11 cellular contexts compared by ENCODE assay signal in the genomic region with DNA sequence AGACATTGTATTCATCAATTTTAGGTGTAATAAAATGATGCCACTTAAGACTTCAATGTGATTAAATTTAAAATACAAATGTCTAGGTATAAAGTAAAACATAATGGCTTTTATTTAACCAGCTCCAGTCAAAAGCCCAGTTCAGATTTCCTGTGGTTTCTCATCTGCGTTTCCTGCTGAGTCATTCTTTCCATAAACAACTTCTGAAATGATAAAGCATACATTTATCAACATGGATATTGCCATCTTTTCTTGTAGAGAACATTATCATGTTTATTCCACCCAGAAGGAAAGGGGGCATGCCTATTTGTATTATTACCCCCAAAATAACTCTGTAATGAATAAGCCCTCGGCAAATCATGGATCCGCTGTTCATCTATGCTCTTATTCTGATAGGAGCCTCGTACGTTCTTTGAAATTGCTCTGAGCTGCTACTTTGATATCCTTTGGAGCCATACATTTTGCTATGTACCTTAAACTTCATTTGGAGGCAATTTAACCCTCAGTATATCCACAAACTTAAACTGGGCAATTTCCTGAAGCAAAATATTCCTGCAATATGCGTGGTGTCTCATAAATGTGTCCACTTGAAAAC. TPM values are rescaled to one million over a fixed set of nuclear protein-coding genes. Genes with fewer than 3 reads are reported as not detected.
A peak's percentile ranks its signal among the peaks of the same experiment; 100 is the strongest.
DNase-seq lines count a peak whose midpoint lies in the region; ATAC-seq and TF ChIP-seq lines count a peak whose summit lies in the region.
"Had no signal": no experiment of that assay in that cellular context is flagged by ENCODE, and none has a peak within 500 bp of the region (broad histone marks: within the 10 kb centered on the region; RNA-seq: fewer than 3 reads in every experiment).

No MANE protein-coding gene starts in this region.

- no peak for ATAC-seq in HG02870 (IDR thresholded peaks at IDR 0.05; ENCODE audit: unreplicated experiment)
- no peak for ATAC-seq in left ventricle myocardium superior

- H3K9me3 ChIP-seq in HEK293 (ENCODE audit: control insufficient read depth, insufficient read depth, low read depth, low read length) (no peaks in the 10 kb centered on the region), SJSA1 (replicated peaks) (no peaks in the 10 kb centered on the region)
- H3K9me3 ChIP-seq: neutrophil had no signal

- POLR2A ChIA-PET in HEK293 (lab: Yijun Ruan, JAX): no interaction called here

- no peak for TF ChIP-seq CTCF in AG09309 (IDR thresholded peaks at IDR 0.05; ENCODE audit: control insufficient read depth, insufficient read depth, low read depth, low read length, missing control alignments)
- no peak for TF ChIP-seq CTCF in HEK293 (tag by site-specific recombination; IDR thresholded peaks at IDR 0.05)
- TF ChIP-seq CTCF in foreskin fibroblast (IDR thresholded peaks at IDR 0.05; ENCODE audit: low read depth, low read length): no peak

- H3K27ac ChIP-seq in HEK293 (ENCODE audit: extremely low read depth, low read depth, low read length) (no peak overlapping the region), SJSA1 (peak overlapping the region; percentile 33)
- H3K27ac ChIP-seq: epithelial cell of prostate, neutrophil had no signal

- DNase-seq in AG09309 (ENCODE audit: low read depth): peak; percentile 23
- peak in 1 of 2 experiments; percentile 46 for DNase-seq in SJSA1 (ENCODE audit: low read depth in 1 of 2, low spot score in 2 of 2)
- DNase-seq in foreskin fibroblast: peak; percentile 40 to 72
- no peak for DNase-seq in GM19238 (ENCODE audit: insufficient read length, low spot score)
- no peak for DNase-seq in left ventricle myocardium superior
- no peak for DNase-seq in posterior cingulate gyrus
- DNase-seq: stimulated activated naive CD4-positive, alpha-beta T cell treated with Interleukin-2 at 50 U/mL for 16 hours had no signal

- CTCF ChIA-PET in HEK293 (lab: Yijun Ruan, JAX): interaction anchor here (0.5 to 1.7 kb wide), 5 partner anchors 10 to 270 kb away, joined by 3 to 10 read pairs (median 3); no protein-coding TSS in a partner anchor

- H3K4me1 ChIP-seq in HEK293 (ENCODE audit: control insufficient read depth, insufficient read depth, low read length): no peaks in the 10 kb centered on the region; the same call in 1 of the 2 replicates
- peaks cover 14% of the 10 kb centered on the region for H3K4me1 ChIP-seq in SJSA1 (replicated peaks)

- H3K36me3 ChIP-seq in HEK293 (ENCODE audit: control insufficient read depth in 2 of 2, insufficient read depth in 1 of 2, low read length in 2 of 2) (no peaks in the 10 kb centered on the region), SJSA1 (no peaks in the 10 kb centered on the region)
- H3K36me3 ChIP-seq: neutrophil had no signal

- intact Hi-C loops in left ventricle myocardium superior (cut with micrococcal nuclease): loop anchor here (10.0 kb wide), 1 partner anchor 49 kb away; no protein-coding TSS in a partner anchor
- intact Hi-C loops in posterior cingulate gyrus (cut with DNase I): no loop called here

- H3K4me3 ChIP-seq in AG09309 (ENCODE audit: control insufficient read depth, low read depth, low read length): no peak overlapping the region
- no peak overlapping the region for H3K4me3 ChIP-seq in HEK293 (ENCODE audit: low read depth, low read length)
- H3K4me3 ChIP-seq in SJSA1: no peak overlapping the region
- H3K4me3 ChIP-seq in foreskin fibroblast (ENCODE audit: low read depth in 1 of 2, low read length in 2 of 2): no peak overlapping the region

- H3K27me3 ChIP-seq in SJSA1 (replicated peaks): no peaks in the 10 kb centered on the region
- H3K27me3 ChIP-seq: neutrophil had no signal

TF ChIP-seq in HEK293, 187 proteins besides CTCF, POLR2A, EP300 and RAD21:
- TF ChIP-seq MYNN (tag by site-specific recombination; IDR thresholded peaks at IDR 0.05; ENCODE audit: borderline replicate concordance) (peak; percentile 93), ZEB2 (tag by site-specific recombination; IDR thresholded peaks at IDR 0.05) (no peak), ZNF335 (tag by site-specific recombination; conservative IDR thresholded peaks at IDR 0.05) (peak; percentile 61)

RNA-seq across cellular contexts. Expression of gene HSBP1, which starts 28.3 kb away (rescaled TPM):
- 53.5 and 54.3 TPM in 2 replicates for total RNA-seq in SJSA1 (2014; rRNA removed; shearing (Covaris generic))
- total RNA-seq in left ventricle myocardium superior: 176 TPM

Comparison
In these comparisons a context has a peak if more than half of its experiments do, and no peak if none do; other contexts are left out.
1. DNase-seq: peak in AG09309 (single experiment) and foreskin fibroblast (2 of 2); none in GM19238 (single experiment), left ventricle myocardium superior (single experiment) and posterior cingulate gyrus (0 of 10).